ENCODE assay signal across 12 cellular contexts in the genomic region with DNA sequence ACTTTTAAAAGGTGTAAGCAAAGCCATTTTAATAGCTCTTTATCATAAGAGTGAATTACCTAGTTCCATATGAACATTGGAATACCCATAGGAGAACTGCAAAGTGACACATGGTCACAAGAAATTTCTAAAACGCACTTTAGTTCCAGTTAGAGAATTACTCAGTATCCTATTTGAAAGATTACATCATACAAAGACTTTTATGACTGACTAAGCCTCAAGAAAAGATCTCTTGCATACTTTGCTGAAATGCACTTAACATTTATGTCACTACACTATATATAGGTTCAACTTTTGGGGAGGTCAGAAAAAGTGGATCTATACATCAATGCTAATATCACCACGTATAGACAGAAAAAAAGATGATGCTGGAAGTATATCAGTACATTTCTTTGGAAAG. TPM values are rescaled to one million over a fixed set of nuclear protein-coding genes. Genes with fewer than 3 reads are reported as not detected.
A peak's percentile ranks its signal among the peaks of the same experiment; 100 is the strongest.
DNase-seq lines count a peak whose midpoint lies in the region; ATAC-seq, FAIRE-seq and TF ChIP-seq lines count a peak whose summit lies in the region.
"Had no signal": no experiment of that assay in that cellular context is flagged by ENCODE, and none has a peak within 500 bp of the region (broad histone marks: within the 10 kb centered on the region; RNA-seq: fewer than 3 reads in every experiment).

No MANE protein-coding gene starts in this region.

- peak overlapping the region; percentile 95 for H3K4me2 ChIP-seq in A549
- H3K4me2 ChIP-seq in K562 (ENCODE audit: insufficient read depth, low read length): no peak overlapping the region

- no peaks in the 10 kb centered on the region for H3K9me1 ChIP-seq in K562 (ENCODE audit: control insufficient read depth, insufficient read depth, low read length)

- in situ Hi-C loops in K562 (cut with MboI): no loop called here

- CTCF ChIA-PET in A549 (lab: Yijun Ruan, JAX) (interaction anchor here (0.8 to 1.3 kb wide), 3 partner anchors 93 to 229 kb away, joined by 3 to 4 read pairs (median 3); no protein-coding TSS in a partner anchor), HEK293 (lab: Yijun Ruan, JAX) (interaction anchor here (0.5 to 1.3 kb wide), 5 partner anchors 8 to 730 kb away, joined by 3 to 5 read pairs (median 3); no protein-coding TSS in a partner anchor), K562 (lab: Yijun Ruan, JAX; ENCODE audit: low intra/inter-chr PET ratio) (interaction anchor here (1.7 kb wide), 1 partner anchor 1566 kb away, joined by 5 read pairs; no protein-coding TSS in a partner anchor)

- BruUV-seq in K562 (replicated peaks; lab: Mats Ljungman, UMichigan): no TSS peak

- H2AFZ ChIP-seq in K562 (ENCODE audit: low read depth, low read length): no peak overlapping the region

- intact Hi-C loops in K562 (cut with micrococcal nuclease): loop anchor here (5.0 to 10.0 kb wide), 2 partner anchors 146 to 728 kb away; no protein-coding TSS in a partner anchor

- FAIRE-seq in A549 (lab: Jason Lieb, UNC): no peak
- FAIRE-seq in K562 (lab: Jason Lieb, UNC): no peak

- DNase-seq in A549 (ENCODE audit: low read depth in 1 of 2, low spot score in 1 of 2) (no peak), K562 (ENCODE audit: extremely low read depth in 1 of 4, low spot score in 3 of 4) (no peak), kidney tubule cell (ENCODE audit: low spot score) (peak; percentile 28), coronary artery (ENCODE audit: low spot score) (no peak)
- DNase-seq: anterior cingulate cortex, MG63, NCI-H82 had no signal

- POLR2A ChIA-PET in A549 (lab: Yijun Ruan, JAX) (no interaction called here), HEK293 (lab: Yijun Ruan, JAX) (no interaction called here), K562 (lab: Yijun Ruan, JAX) (interaction anchor here (1.1 kb wide), 1 partner anchor 595 kb away, joined by 3 read pairs; no protein-coding TSS in a partner anchor)

- no peaks in the 10 kb centered on the region for H3K27me3 ChIP-seq in K562 (ENCODE audit: control insufficient read depth in 2 of 2, insufficient read depth in 2 of 2, low read length in 2 of 2)
- H3K27me3 ChIP-seq: MG63 had no signal

- H4K20me1 ChIP-seq in K562 (replicated peaks; ENCODE audit: control insufficient read depth, insufficient read depth, low read length): no peaks in the 10 kb centered on the region

- TF ChIP-seq EP300 in A549 (IDR thresholded peaks at IDR 0.05): no peak
- TF ChIP-seq EP300 in K562 (IDR thresholded peaks at IDR 0.05; ENCODE audit: low read length): no peak

- TF ChIP-seq CTCF in A549 (IDR thresholded peaks at IDR 0.05) (no peak), HEK293 (tag by site-specific recombination; IDR thresholded peaks at IDR 0.05) (no peak), K562 (IDR thresholded peaks at IDR 0.05 in 2 of 3, conservative IDR thresholded peaks at IDR 0.05 in 1 of 3; ENCODE audit: insufficient read depth in 2 of 3, low read depth in 1 of 3, low read length in 3 of 3) (no peak), coronary artery (IDR thresholded peaks at IDR 0.05) (no peak)

- TF ChIP-seq RAD21 in A549 (conservative IDR thresholded peaks at IDR 0.05 in 1 of 2, IDR thresholded peaks at IDR 0.05 in 1 of 2) (no peak), K562 (CRISPR knock-in tag; conservative IDR thresholded peaks at IDR 0.05 in 1 of 2, IDR thresholded peaks at IDR 0.05 in 1 of 2) (no peak)

- WGBS in A549 (ENCODE audit: missing lambda C conversion rate): 2% methylated on average over 2 of the region's 2 CpGs
- WGBS in K562 (ENCODE audit: insufficient coverage, low coverage, missing lambda C conversion rate): 3% methylated on average over 2 of the region's 2 CpGs

- H3K36me3 ChIP-seq in HEK293 (ENCODE audit: control insufficient read depth in 2 of 2, insufficient read depth in 1 of 2, low read length in 2 of 2) (peaks cover 0 to 19% of the 10 kb centered on the region in 2 experiments; a peak in 1 of 3 replicates), K562 (ENCODE audit: control insufficient read depth, insufficient read depth, low read length) (no peaks in the 10 kb centered on the region)
- H3K36me3 ChIP-seq: MG63 had no signal

- H3K4me1 ChIP-seq in A549 (peaks cover 62% of the 10 kb centered on the region), HEK293 (ENCODE audit: control insufficient read depth, insufficient read depth, low read length) (no peaks in the 10 kb centered on the region), K562 (replicated peaks in 1 of 2; ENCODE audit: control insufficient read depth in 2 of 2, insufficient read depth in 2 of 2, low read length in 2 of 2) (no peaks in the 10 kb centered on the region)

- H3K4me3 ChIP-seq in A549: peak overlapping the region; percentile 42
- H3K4me3 ChIP-seq in HEK293 (ENCODE audit: low read depth, low read length): no peak overlapping the region
- H3K4me3 ChIP-seq in K562: no peak overlapping the region
- H3K4me3 ChIP-seq in coronary artery: no peak overlapping the region
- H3K4me3 ChIP-seq: MG63 had no signal

- ATAC-seq in A549: no peak
- no peak for ATAC-seq in K562
- no peak for ATAC-seq in GM21390 (IDR thresholded peaks at IDR 0.05; ENCODE audit: unreplicated experiment)
- ATAC-seq in HG03469 (IDR thresholded peaks at IDR 0.05; ENCODE audit: unreplicated experiment): no peak
- no peak for ATAC-seq in GM21360 (IDR thresholded peaks at IDR 0.05; ENCODE audit: unreplicated experiment)

- no peaks in the 10 kb centered on the region for H3K79me2 ChIP-seq in K562 (ENCODE audit: control insufficient read depth, insufficient read depth, low read length)

- H3K9ac ChIP-seq in K562 (ENCODE audit: insufficient read depth in 1 of 2, low read depth in 2 of 2, low read length in 2 of 2): no peak overlapping the region

- no peaks in the 10 kb centered on the region for H3K9me3 ChIP-seq in A549
- H3K9me3 ChIP-seq in HEK293 (ENCODE audit: control insufficient read depth, insufficient read depth, low read depth, low read length): no peaks in the 10 kb centered on the region
- H3K9me3 ChIP-seq in K562 (replicated peaks; ENCODE audit: control insufficient read depth, insufficient read depth, low read depth, low read length): no peaks in the 10 kb centered on the region
- H3K9me3 ChIP-seq: MG63 had no signal

- TF ChIP-seq POLR2A in A549 (IDR thresholded peaks at IDR 0.05; ENCODE audit: low read length): no peak
- TF ChIP-seq POLR2A in K562 (conservative IDR thresholded peaks at IDR 0.05): no peak

- H3K27ac ChIP-seq in A549: peak overlapping the region; percentile 78 to 84; a peak in 5 of 6 replicates
- no peak overlapping the region for H3K27ac ChIP-seq in HEK293 (ENCODE audit: extremely low read depth, low read depth, low read length)
- no peak overlapping the region for H3K27ac ChIP-seq in K562 (ENCODE audit: extremely low read depth, low read depth, low read length)
- H3K27ac ChIP-seq in coronary artery: no peak overlapping the region
- H3K27ac ChIP-seq: C4-2B had no signal

TF ChIP-seq in A549, 52 proteins besides CTCF, POLR2A, EP300 and RAD21 (continues in another document):
- TF ChIP-seq CHD4 (IDR thresholded peaks at IDR 0.05; ENCODE audit: borderline replicate concordance) (no peak), CBX8 (IDR thresholded peaks at IDR 0.05) (no peak), HOXB5 (CRISPR knock-in tag; IDR thresholded peaks at IDR 0.05) (no peak), EHF (CRISPR knock-in tag; IDR thresholded peaks at IDR 0.05) (no peak), CEBPB (IDR thresholded peaks at IDR 0.05) (peak in 1 of 2 experiments; percentile 8; a peak in 1 of 4 replicates), JUN (IDR thresholded peaks at IDR 0.05) (no peak)

TF ChIP-seq in K562, 482 proteins besides CTCF, POLR2A, EP300 and RAD21 (continues in another document):
- no peak for TF ChIP-seq MNT (conservative IDR thresholded peaks at IDR 0.05)
- TF ChIP-seq CGGBP1 (CRISPR knock-in tag; IDR thresholded peaks at IDR 0.05): no peak
- peak; percentile 25; the same call in 1 of the 2 replicates for TF ChIP-seq ATF7 (IDR thresholded peaks at IDR 0.05)

RNA-seq across cellular contexts. Expression of gene PCDH9, which starts 7.1 kb away (rescaled TPM):
- polyA plus RNA-seq in A549 (2011; rRNA removed) (29.5 and 30.3 TPM in 2 replicates), A549 (2017; fragmentation: RNase III; extraction: RNeasy Plus Mini Kit Qiagen cat#74134 plus additional on column Dnase treatment) (13.2 to 16.0 TPM (median 14.1 TPM) in 3 replicates), K562 (2011; rRNA removed) (0.07 and 1.1 TPM in 2 replicates), K562 (2014; fragmentation: Illumina TruSeq; extraction: Trizol) (2.8 and 3.9 TPM in 2 replicates), K562 (2014; fragmentation: Nextera tagmentation; extraction: Ambion mirVana) (1 to 10 TPM; 5.4 to 5.8 TPM), K562 (2014; rRNA removed) (2.1 and 2.3 TPM in 2 replicates)
- 14.7 and 17.4 TPM in 2 replicates for polyA plus RNA-seq in A549 (2012; cell fraction: cytosol; rRNA removed)
- polyA plus RNA-seq in A549 (2012; cell fraction: nucleus; rRNA removed): 10.3 and 13.0 TPM in 2 replicates
- 46.7 and 56.9 TPM in 2 replicates for polyA minus RNA-seq in A549 (2011; rRNA and poly(A)+ RNA removed)
- total RNA-seq in K562 (2011; cell fraction: chromatin; rRNA removed; ENCODE audit: low replicate concordance): 0.93 and 1.2 TPM in 2 replicates
- total RNA-seq in K562 (2011; cell fraction: nucleolus; rRNA removed): 1.8 and 2.8 TPM in 2 replicates
- total RNA-seq in K562 (2011; cell fraction: nucleoplasm; rRNA removed): 1.2 and 2.1 TPM in 2 replicates
- total RNA-seq in K562 (2014; rRNA removed) (1.4 and 5.4 TPM in 2 replicates), K562 (2014; rRNA removed; fragmentation: Illumina TruSeq; extraction: Trizol) (6.7 and 7.8 TPM in 2 replicates), K562 (2015; rRNA removed; fragmentation: Illumina TruSeq; extraction: Trizol) (4.9 and 5.2 TPM in 2 replicates), K562 (2021) (4.1 TPM in 2 replicates)
- under 0.01 and 0.16 TPM in 2 replicates for polyA plus RNA-seq in K562 (2011; cell fraction: cytosol; rRNA removed)
- 0.68 TPM in 1 of 2 replicates, not detected in the other for polyA plus RNA-seq in K562 (2011; cell fraction: nucleus; rRNA removed)
- 2.7 and 4.0 TPM in 2 replicates for polyA plus RNA-seq in K562 (2012)
- polyA minus RNA-seq in K562 (2011; rRNA and poly(A)+ RNA removed): 1.2 and 6.2 TPM in 2 replicates
- 3.1 TPM in 1 of 2 replicates, not detected in the other for polyA minus RNA-seq in K562 (2011; cell fraction: cytosol; rRNA and poly(A)+ RNA removed)
- 0.44 and 0.67 TPM in 2 replicates for polyA minus RNA-seq in K562 (2011; cell fraction: nucleus; rRNA and poly(A)+ RNA removed)

Comparison
In these comparisons a context has a peak if more than half of its experiments do, and no peak if none do; other contexts are left out.
1. H3K27ac ChIP-seq: peak in A549 (2 of 2); none in HEK293 (single experiment), K562 (single experiment) and coronary artery (0 of 2).